Comparison of ENCODE assay signal across 14 cellular contexts in the genomic region with DNA sequence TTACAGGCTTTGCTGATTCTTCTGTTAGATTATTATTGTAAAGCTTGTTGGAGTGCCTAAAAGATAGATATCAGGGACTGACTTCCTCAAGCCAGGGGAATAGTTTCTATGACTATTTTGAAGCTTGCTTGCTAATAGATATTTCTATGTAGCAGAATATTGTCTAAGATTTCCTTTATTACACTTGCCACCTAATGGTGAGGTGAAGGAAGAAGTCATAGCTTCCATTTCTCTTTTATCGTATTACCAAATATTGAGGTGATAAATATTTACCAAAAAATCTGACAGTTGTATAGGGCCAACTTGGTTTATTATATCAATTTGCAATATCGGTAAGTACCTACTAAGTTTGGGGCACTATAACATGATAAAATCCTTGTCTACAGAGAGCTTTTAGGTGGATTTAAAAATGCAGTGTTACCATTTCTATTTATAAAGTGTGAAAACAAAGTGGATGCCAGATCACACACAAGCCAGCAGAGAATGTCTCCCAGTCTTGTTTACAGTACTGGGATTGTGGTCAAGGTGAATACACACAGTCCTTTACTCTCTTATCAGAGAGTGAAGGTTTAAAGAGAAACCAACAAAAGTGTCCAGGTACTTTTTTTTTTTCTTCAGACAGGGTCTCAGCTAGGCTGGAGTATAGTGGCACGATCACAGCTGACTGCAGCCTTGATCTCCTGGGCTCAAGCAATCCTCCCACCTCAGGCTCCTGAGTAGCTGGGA.
"Had no signal": no experiment of that assay in that cellular context is flagged by ENCODE, and none has a peak within 500 bp of the region (broad histone marks: within the 10 kb centered on the region; RNA-seq: fewer than 3 reads in every experiment).

No MANE protein-coding gene starts in this region.

- H3K27me3 ChIP-seq: upper lobe of right lung had no signal

- H3K9me3 ChIP-seq: upper lobe of right lung had no signal

- H3K4me1 ChIP-seq: upper lobe of right lung had no signal

- DNase-seq: activated B cell treated with CpG ODN at 0.5 μM for 24 hours; activated CD4-positive, alpha-beta memory T cell treated with anti-CD3 and anti-CD28 coated beads for 36 hours; activated CD4-positive, alpha-beta T cell treated with anti-CD3 and anti-CD28 coated beads for 4 hours; activated naive CD4-positive, alpha-beta T cell treated with Interleukin-2 at 50 U/mL for 16 hours; activated naive CD8-positive, alpha-beta T cell treated with anti-CD3 and anti-CD28 coated beads, Interleukin-2, amount 10 ng/mL, durations not matched to agents 7 days and 5 days; activated T-cell treated with anti-CD3 and anti-CD28 coated beads, Interleukin-2, amount 50 U/mL, for 24 hours; amygdala; caudate nucleus; foreskin fibroblast; hypothalamus; mesendoderm; naive thymus-derived CD4-positive, alpha-beta T cell; stimulated activated naive B cell treated with anti-CD40 and anti-IgM and Interleukin-4, amounts not matched to agents 10 μg/mL and 1 μg/mL and 100 μg/mL, for 72 hours; upper lobe of right lung had no signal

- H3K27ac ChIP-seq: upper lobe of right lung had no signal

- H3K36me3 ChIP-seq: upper lobe of right lung had no signal

- H3K4me3 ChIP-seq: upper lobe of right lung had no signal

- ATAC-seq: naive thymus-derived CD4-positive, alpha-beta T cell; stimulated activated naive B cell treated with anti-CD40 and anti-IgM and Interleukin-4, amounts not matched to agents 10 μg/mL and 1 μg/mL and 100 μg/mL, for 72 hours; upper lobe of right lung had no signal
